Comparison of ENCODE assay signal across 27 cellular contexts in the genomic region with DNA sequence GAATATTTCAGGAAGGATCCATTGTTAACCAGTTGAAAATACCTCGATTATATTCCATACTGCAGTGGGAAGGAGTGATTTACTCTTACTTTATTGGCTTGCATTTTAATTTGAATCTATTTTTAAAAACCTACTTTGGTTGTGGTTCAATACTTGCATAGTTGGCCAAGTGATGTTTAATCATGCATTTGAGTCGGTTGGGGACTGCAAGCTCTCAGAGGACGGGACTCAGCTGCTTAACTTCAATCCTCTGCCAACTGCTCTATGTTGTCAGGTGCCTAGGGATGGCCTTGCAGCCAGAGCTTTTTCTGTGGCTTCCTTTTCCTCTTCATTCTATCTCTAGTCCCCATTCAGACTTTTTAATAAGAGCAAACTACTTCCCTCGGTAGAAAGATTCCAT.
"Had no signal": no experiment of that assay in that cellular context is flagged by ENCODE, and none has a peak within 500 bp of the region (broad histone marks: within the 10 kb centered on the region; RNA-seq: fewer than 3 reads in every experiment).

No MANE protein-coding gene starts in this region.

- H3K4me1 ChIP-seq: Peyer's patch had no signal

- DNase-seq: activated CD4-positive, alpha-beta T cell treated with anti-CD3 and anti-CD28 coated beads for 48 hours; activated CD4-positive, alpha-beta T cell treated with anti-CD3 and anti-CD28 coated beads, Interleukin-2, amount 50 U/mL, for 4 hours; activated CD4-positive, CD25-positive, alpha-beta regulatory T cell treated with anti-CD3 and anti-CD28 coated beads, Interleukin-2, amount 50 U/mL, for 72 hours; activated CD8-positive, alpha-beta memory T cell treated with anti-CD3 and anti-CD28 coated beads, Interleukin-2, amount 50 U/mL, for 48 hours; activated CD8-positive, alpha-beta T cell treated with anti-CD3 and anti-CD28 coated beads, Interleukin-2, amount 10 ng/mL, durations not matched to agents 7 days and 5 days; activated naive CD4-positive, alpha-beta T cell treated with anti-CD3 and anti-CD28 coated beads, Interleukin-2, amount 50 U/mL, for 16 hours; activated T-cell treated with anti-CD3 and anti-CD28 coated beads, Interleukin-2, amount 50 U/mL, for 1 hour; MV-4-11; NCI-H1092 treated with DMSO at 0.1 percent for 48 hours; NCI-H1417 treated with DMSO at 0.1 percent for 48 hours; NCI-H1694; NCI-H2029; NCI-H2107; NCI-H2171 treated with DMSO at 0.1 percent for 48 hours; NCI-H226; NCI-H526; NCI-H82; NK-92 treated with Interleukin-12 subunit alpha and Interleukin-12 subunit beta, amount 100 ng/mL, for 24 hours; OCI-M1; Peyer's patch; Right ventricle myocardium superior; T-helper 17 cell; T-helper 9 cell had no signal

- H3K4me3 ChIP-seq: MG63, Peyer's patch had no signal

- H3K4me2 ChIP-seq: KMS-11 had no signal

- ATAC-seq: activated CD8-positive, alpha-beta T cell treated with anti-CD3 and anti-CD28 coated beads, Interleukin-2, amount 10 ng/mL, durations not matched to agents 7 days and 5 days; T-helper 17 cell; WTC11 had no signal

- H3K36me3 ChIP-seq: MG63, Peyer's patch had no signal

- H3K9ac ChIP-seq: KMS-11 had no signal

- H3K27ac ChIP-seq: KMS-11, Peyer's patch, RWPE1 had no signal

- H3K27me3 ChIP-seq: MG63, Peyer's patch had no signal

- H3K9me3 ChIP-seq: Peyer's patch had no signal
